In genomic region chr15:83066761-83067637, GRCh38 we compare ENCODE assay signal across 8 cellular contexts. TPM values are rescaled to one million over a fixed set of nuclear protein-coding genes. Genes with fewer than 3 reads are reported as not detected.
DNase-seq lines count a peak whose midpoint lies in the region; ATAC-seq, FAIRE-seq and TF ChIP-seq lines count a peak whose summit lies in the region.

Gene BTBD1 (minus strand): TSS chr15:83067252. CDS start chr15:83067151, 101 bp downstream.

- H3K4me3 Mint-ChIP-seq in central memory CD8-positive, alpha-beta T cell = no peak within 1 kb of the TSS

- ATAC-seq in GM18873 (IDR thresholded peaks at IDR 0.05; ENCODE audit: low FRiP score, unreplicated experiment) = peak; percentile 75
- peak; percentile 79 for ATAC-seq in HG03135 (IDR thresholded peaks at IDR 0.05; ENCODE audit: unreplicated experiment)
- peak; percentile 94 to 95 for ATAC-seq in activated CD4-positive, CD25-positive, alpha-beta regulatory T cell treated with anti-CD3 and anti-CD28 coated beads, Interleukin-2, amount 50 U/mL, for 24 hours
- peak; percentile 70 for ATAC-seq in central memory CD8-positive, alpha-beta T cell (replicated peaks; ENCODE audit: extremely low read depth, poor library complexity, severe bottlenecking)

- H3K36me3 Mint-ChIP-seq in central memory CD8-positive, alpha-beta T cell (ENCODE audit: insufficient read depth) = peaks cover 4% of the 10 kb centered on the region

- no peak for FAIRE-seq in kidney (lab: Jason Lieb, UNC)

- peaks cover 13% of the 10 kb centered on the region for H3K4me1 Mint-ChIP-seq in central memory CD8-positive, alpha-beta T cell

- no peaks in the 10 kb centered on the region for H3K9me3 ChIP-seq in kidney (ENCODE audit: control insufficient read depth in 1 of 2, low read length in 2 of 2)

- H3K4me1 ChIP-seq in kidney (ENCODE audit: control insufficient read depth in 1 of 2, insufficient read depth in 1 of 2, low read depth in 1 of 2, low read length in 2 of 2) = peaks cover 10 to 21% of the 10 kb centered on the region in 2 donors

- peaks cover 2% of the 10 kb centered on the region for H3K27me3 Mint-ChIP-seq in central memory CD8-positive, alpha-beta T cell

- DNase-seq in AG09309 (ENCODE audit: low read depth) (peak; percentile 89), NCI-H2227 treated with DMSO at 0.1 percent for 48 hours (lab: John Stamatoyannopoulos, UW) (peak; percentile 71), kidney (peak; percentile 99)
- DNase-seq in central memory CD8-positive, alpha-beta T cell (ENCODE audit: low spot score in 2 of 2) = peak; percentile 53 to 56
- DNase-seq in stimulated activated CD4-positive, alpha-beta T cell treated with anti-CD3 and anti-CD28 coated beads, Interleukin-15, amount 100 ng/mL, for 1 hour (ENCODE audit: low read depth in 1 of 2, low spot score in 1 of 2) = peak; percentile 61 to 77

- H3K27ac Mint-ChIP-seq in central memory CD8-positive, alpha-beta T cell (ENCODE audit: low read depth) = peak within 1 kb of the TSS; percentile 75

- H3K9ac ChIP-seq in kidney (ENCODE audit: low read length in 2 of 2) = peak within 1 kb of the TSS; percentile 71 to 90

- no peaks in the 10 kb centered on the region for H3K9me3 Mint-ChIP-seq in central memory CD8-positive, alpha-beta T cell

- H3K27ac ChIP-seq in kidney (ENCODE audit: low read depth in 2 of 2, low read length in 2 of 2) = peak within 1 kb of the TSS; percentile 91 to 94

- TF ChIP-seq CTCF in AG09309 (IDR thresholded peaks at IDR 0.05; ENCODE audit: control insufficient read depth, insufficient read depth, low read depth, low read length, missing control alignments) (no peak), kidney (IDR thresholded peaks at IDR 0.05; ENCODE audit: borderline replicate concordance, extremely low read depth, insufficient read depth) (peak; percentile 19)

- H3K4me3 ChIP-seq in AG09309 (ENCODE audit: control insufficient read depth, low read depth, low read length) (peak within 1 kb of the TSS; percentile 67), kidney (ENCODE audit: low read length in 2 of 2) (peak within 1 kb of the TSS; percentile 92 to 94)

- intact Hi-C loops in kidney (cut with DNase I) = no loop called here

- no peaks in the 10 kb centered on the region for H3K36me3 ChIP-seq in kidney (ENCODE audit: control insufficient read depth in 1 of 2, insufficient read depth in 2 of 2, low read length in 2 of 2)

RNA-seq across cellular contexts. Expression of gene BTBD1, which starts in this region (rescaled TPM):
- total RNA-seq in kidney = 52.0 TPM
- polyA plus RNA-seq in kidney (ENCODE audit: insufficient read depth, low read depth, low replicate concordance) = 29.1 TPM

Comparison
In these comparisons a context has a peak if more than half of its experiments do, and no peak if none do; other contexts are left out.
1. Peak in every context shown above with its lines: DNase-seq, ATAC-seq, H3K4me3 ChIP-seq and H3K27ac ChIP-seq.